In genomic region chr11:44630511-44631210, GRCh38 we compare ENCODE assay signal across 22 cellular contexts.
DNase-seq lines count a peak whose midpoint lies in the region; ATAC-seq, FAIRE-seq and TF ChIP-seq lines count a peak whose summit lies in the region.
"Had no signal": no experiment of that assay in that cellular context is flagged by ENCODE, and none has a peak within 500 bp of the region (broad histone marks: within the 10 kb centered on the region; RNA-seq: fewer than 3 reads in every experiment).

No MANE protein-coding gene starts in this region.

- peak; percentile 4 for DNase-seq in activated CD4-positive, alpha-beta T cell treated with anti-CD3 and anti-CD28 coated beads, Interleukin-2, amount 10 ng/mL, durations not matched to agents 7 days and 5 days
- DNase-seq in activated CD4-positive, alpha-beta T cell treated with anti-CD3 and anti-CD28 coated beads for 1 hour: no peak
- DNase-seq in GM13976 (ENCODE audit: low spot score) (peak; percentile 7), ecto neural progenitor cell (ENCODE audit: low spot score) (peak; percentile 30), prostate gland (ENCODE audit: low spot score) (peak; percentile 2), D721Med (ENCODE audit: insufficient read length, low spot score) (no peak)
- DNase-seq: activated T-cell treated with anti-CD3 and anti-CD28 coated beads for 4 hours; DMS 273 treated with DMSO at 0.1 percent for 48 hours; effector memory CD4-positive, alpha-beta T cell; GDM1; lower lobe of right lung; NCI-H1417 treated with DMSO at 0.1 percent for 48 hours; NCI-H82; PC-3; stimulated activated CD4-positive, alpha-beta T cell treated with anti-CD3 and anti-CD28 coated beads, Interleukin-4, amount 100 ng/mL, for 4 hours had no signal

- H3K9me3 ChIP-seq in prostate gland: no peaks in the 10 kb centered on the region
- H3K9me3 ChIP-seq: A549, lower lobe of right lung, pancreas had no signal

- no peaks in the 10 kb centered on the region for H3K27me3 ChIP-seq in prostate gland (replicated peaks; ENCODE audit: insufficient read depth)
- H3K27me3 ChIP-seq: pancreas had no signal

- in situ Hi-C loops in GM13976 (cut with MboI; ENCODE audit: low sequenced_read_pairs, unreplicated experiment): no loop called here

- WGBS in prostate gland: 94% methylated on average over 7 of the region's 7 CpGs

- no peak for TF ChIP-seq CTCF in GM13976 (IDR thresholded peaks at IDR 0.05; ENCODE audit: borderline replicate concordance, control extremely low read depth, extremely low read depth, insufficient read depth, missing control alignments)
- no peak for TF ChIP-seq CTCF in prostate gland (IDR thresholded peaks at IDR 0.05)
- no peak for TF ChIP-seq CTCF in D721Med (IDR thresholded peaks at IDR 0.05; ENCODE audit: insufficient read depth, missing control alignments)

- H3K27me3 Mint-ChIP-seq in activated CD4-positive, alpha-beta T cell treated with anti-CD3 and anti-CD28 coated beads, Interleukin-2, amount 10 ng/mL, durations not matched to agents 7 days and 5 days: peaks cover 6% of the 10 kb centered on the region

- H3K9me3 Mint-ChIP-seq in activated CD4-positive, alpha-beta T cell treated with anti-CD3 and anti-CD28 coated beads, Interleukin-2, amount 10 ng/mL, durations not matched to agents 7 days and 5 days: no peaks in the 10 kb centered on the region

- H3K36me3 Mint-ChIP-seq in activated CD4-positive, alpha-beta T cell treated with anti-CD3 and anti-CD28 coated beads, Interleukin-2, amount 10 ng/mL, durations not matched to agents 7 days and 5 days (ENCODE audit: low read depth): no peaks in the 10 kb centered on the region

- FAIRE-seq in D721Med (lab: Jason Lieb, UNC): no peak
- FAIRE-seq: A549, GM12892, HTR-8/SVneo, pancreas had no signal

- H3K4me3 ChIP-seq in prostate gland: no peak overlapping the region
- H3K4me3 ChIP-seq: A549, lower lobe of right lung, pancreas, skin epidermis had no signal

- H3K4me1 Mint-ChIP-seq in activated CD4-positive, alpha-beta T cell treated with anti-CD3 and anti-CD28 coated beads, Interleukin-2, amount 10 ng/mL, durations not matched to agents 7 days and 5 days: no peaks in the 10 kb centered on the region

- no peaks in the 10 kb centered on the region for H3K36me3 ChIP-seq in prostate gland
- H3K36me3 ChIP-seq: lower lobe of right lung, pancreas had no signal

- no peak overlapping the region for H3K27ac Mint-ChIP-seq in activated CD4-positive, alpha-beta T cell treated with anti-CD3 and anti-CD28 coated beads, Interleukin-2, amount 10 ng/mL, durations not matched to agents 7 days and 5 days

- no peaks in the 10 kb centered on the region for H3K4me1 ChIP-seq in prostate gland (replicated peaks)

- no peak overlapping the region for H3K27ac ChIP-seq in prostate gland
- H3K27ac ChIP-seq: A549, lower lobe of right lung, pancreas, skin epidermis had no signal

- POLR2A ChIA-PET in activated CD4-positive, alpha-beta T cell treated with anti-CD3 and anti-CD28 coated beads, Interleukin-2, amount 10 ng/mL, durations not matched to agents 7 days and 5 days (lab: Charles Lee): no interaction called here

- CTCF ChIA-PET in activated CD4-positive, alpha-beta T cell treated with anti-CD3 and anti-CD28 coated beads, Interleukin-2, amount 10 ng/mL, durations not matched to agents 7 days and 5 days (lab: Charles Lee): interaction anchor here (1.2 to 1.3 kb wide), 2 partner anchors 14 to 22 kb away, joined by 3 to 5 read pairs; no protein-coding TSS in a partner anchor

- no peak for ATAC-seq in HG02973 (IDR thresholded peaks at IDR 0.05; ENCODE audit: unreplicated experiment)
- no peak for ATAC-seq in HG03378 (IDR thresholded peaks at IDR 0.05; ENCODE audit: unreplicated experiment)
- ATAC-seq: A549, lower lobe of right lung, pancreas, PC-3 had no signal

- no peak overlapping the region for H3K4me3 Mint-ChIP-seq in activated CD4-positive, alpha-beta T cell treated with anti-CD3 and anti-CD28 coated beads, Interleukin-2, amount 10 ng/mL, durations not matched to agents 7 days and 5 days

- no peak for TF ChIP-seq POLR2A in prostate gland (IDR thresholded peaks at IDR 0.05)

- intact Hi-C loops in prostate gland (cut with DNase I): no loop called here

Comparison
In these comparisons a context has a peak if more than half of its experiments do, and no peak if none do; other contexts are left out.
1. DNase-seq: peak in activated CD4-positive, alpha-beta T cell treated with anti-CD3 and anti-CD28 coated beads, Interleukin-2, amount 10 ng/mL, durations not matched to agents 7 days and 5 days (single experiment), GM13976 (single experiment), ecto neural progenitor cell (single experiment) and prostate gland (single experiment); none in activated CD4-positive, alpha-beta T cell treated with anti-CD3 and anti-CD28 coated beads for 1 hour (single experiment) and D721Med (single experiment).